Comparison of ENCODE assay signal across 16 cellular contexts in genomic region chr14:101827286-101827685, GRCh38.
DNase-seq lines count a peak whose midpoint lies in the region; ATAC-seq, FAIRE-seq and TF ChIP-seq lines count a peak whose summit lies in the region.
"Had no signal": no experiment of that assay in that cellular context is flagged by ENCODE, and none has a peak within 500 bp of the region (broad histone marks: within the 10 kb centered on the region; RNA-seq: fewer than 3 reads in every experiment).

No MANE protein-coding gene starts in this region.

- no peak for TF ChIP-seq POLR2A in vagina (IDR thresholded peaks at IDR 0.05)

- H3K9me3 ChIP-seq in vagina, result no peaks in the 10 kb centered on the region
- H3K9me3 ChIP-seq: breast epithelium, left ventricle myocardium inferior had no signal

- peak overlapping the region; percentile 75 for H3K27ac Mint-ChIP-seq in activated naive CD4-positive, alpha-beta T cell treated with anti-CD3 and anti-CD28 coated beads for 36 hours
- H3K27ac Mint-ChIP-seq in activated T-helper 17 cell treated with anti-CD3 and anti-CD28 coated beads, Interleukin-2, amount 50 U/mL, for 72 hours, result peak overlapping the region; percentile 82
- H3K27ac Mint-ChIP-seq in memory B cell, result peak overlapping the region; percentile 100
- H3K27ac Mint-ChIP-seq: neural progenitor cell had no signal

- H3K36me3 ChIP-seq in vagina, result no peaks in the 10 kb centered on the region
- H3K36me3 ChIP-seq: breast epithelium, left ventricle myocardium inferior, neural progenitor cell had no signal

- no peaks in the 10 kb centered on the region for H3K27me3 Mint-ChIP-seq in activated naive CD4-positive, alpha-beta T cell treated with anti-CD3 and anti-CD28 coated beads for 36 hours (ENCODE audit: low read depth)
- no peaks in the 10 kb centered on the region for H3K27me3 Mint-ChIP-seq in activated T-helper 17 cell treated with anti-CD3 and anti-CD28 coated beads, Interleukin-2, amount 50 U/mL, for 72 hours
- no peaks in the 10 kb centered on the region for H3K27me3 Mint-ChIP-seq in memory B cell

- no peaks in the 10 kb centered on the region for H3K9me3 Mint-ChIP-seq in activated naive CD4-positive, alpha-beta T cell treated with anti-CD3 and anti-CD28 coated beads for 36 hours
- no peaks in the 10 kb centered on the region for H3K9me3 Mint-ChIP-seq in activated T-helper 17 cell treated with anti-CD3 and anti-CD28 coated beads, Interleukin-2, amount 50 U/mL, for 72 hours
- H3K9me3 Mint-ChIP-seq in memory B cell, result no peaks in the 10 kb centered on the region

- no peaks in the 10 kb centered on the region for H3K27me3 ChIP-seq in vagina
- H3K27me3 ChIP-seq: breast epithelium, neural progenitor cell had no signal

- ATAC-seq in activated T-helper 17 cell treated with anti-CD3 and anti-CD28 coated beads, Interleukin-2, amount 50 U/mL, for 72 hours (replicated peaks), result no peak
- ATAC-seq in memory B cell (ENCODE audit: low read depth), result no peak

- no peak overlapping the region for H3K4me3 Mint-ChIP-seq in activated naive CD4-positive, alpha-beta T cell treated with anti-CD3 and anti-CD28 coated beads for 36 hours
- H3K4me3 Mint-ChIP-seq in activated T-helper 17 cell treated with anti-CD3 and anti-CD28 coated beads, Interleukin-2, amount 50 U/mL, for 72 hours, result peak overlapping the region; percentile 83
- H3K4me3 Mint-ChIP-seq in memory B cell, result no peak overlapping the region
- H3K4me3 Mint-ChIP-seq: neural progenitor cell had no signal

- H3K4me1 ChIP-seq in vagina, result peaks cover 55% of the 10 kb centered on the region
- H3K4me1 ChIP-seq: breast epithelium, neural progenitor cell had no signal

- H3K36me3 Mint-ChIP-seq in activated naive CD4-positive, alpha-beta T cell treated with anti-CD3 and anti-CD28 coated beads for 36 hours (ENCODE audit: low read depth), result peaks cover 32% of the 10 kb centered on the region
- peaks cover 93% of the 10 kb centered on the region for H3K36me3 Mint-ChIP-seq in activated T-helper 17 cell treated with anti-CD3 and anti-CD28 coated beads, Interleukin-2, amount 50 U/mL, for 72 hours (ENCODE audit: low read depth)
- peaks cover 14% of the 10 kb centered on the region for H3K36me3 Mint-ChIP-seq in memory B cell

- CTCF ChIA-PET in activated naive CD4-positive, alpha-beta T cell treated with anti-CD3 and anti-CD28 coated beads for 36 hours (lab: Charles Lee), result interaction anchor here (1.0 to 2.6 kb wide), 3 partner anchors 13 to 56 kb away, joined by 4 to 9 read pairs (median 7); no protein-coding TSS in a partner anchor

- H3K4me3 ChIP-seq in vagina, result no peak overlapping the region
- H3K4me3 ChIP-seq: breast epithelium, GM23248, left ventricle myocardium inferior, neural progenitor cell had no signal

- peaks cover 89% of the 10 kb centered on the region for H3K4me1 Mint-ChIP-seq in activated naive CD4-positive, alpha-beta T cell treated with anti-CD3 and anti-CD28 coated beads for 36 hours (ENCODE audit: low read depth)
- peaks cover 57% of the 10 kb centered on the region for H3K4me1 Mint-ChIP-seq in activated T-helper 17 cell treated with anti-CD3 and anti-CD28 coated beads, Interleukin-2, amount 50 U/mL, for 72 hours
- peaks cover 44% of the 10 kb centered on the region for H3K4me1 Mint-ChIP-seq in memory B cell

- FAIRE-seq in RCC 7860 (lab: Jason Lieb, UNC), result no peak
- FAIRE-seq: endometrium, GM19239 had no signal

- DNase-seq in activated naive CD4-positive, alpha-beta T cell treated with anti-CD3 and anti-CD28 coated beads for 36 hours, result no peak
- DNase-seq in activated naive CD4-positive, alpha-beta T cell (lab: John Stamatoyannopoulos, UW), result no peak
- DNase-seq in memory B cell (ENCODE audit: low spot score in 2 of 2) (no peak), vagina (ENCODE audit: extremely low spot score in 2 of 2) (no peak), RCC 7860 (ENCODE audit: low spot score) (no peak), NCI-H146 treated with DMSO at 0.1 percent for 48 hours (lab: John Stamatoyannopoulos, UW; ENCODE audit: unreplicated experiment) (no peak), globus pallidus (ENCODE audit: low spot score) (no peak)
- DNase-seq: GM23248, left ventricle myocardium inferior, NCI-H2029, SHP77 treated with DMSO at 0.1 percent for 48 hours had no signal

- TF ChIP-seq CTCF in vagina (IDR thresholded peaks at IDR 0.05), result no peak

- peak overlapping the region; percentile 4 for H3K27ac ChIP-seq in vagina
- H3K27ac ChIP-seq: breast epithelium, GM23248, neural progenitor cell had no signal

- intact Hi-C loops in activated naive CD4-positive, alpha-beta T cell treated with anti-CD3 and anti-CD28 coated beads for 36 hours (cut with micrococcal nuclease), result no loop called here
- intact Hi-C loops in vagina (cut with DNase I), result no loop called here
